24 cellular contexts compared by ENCODE assay signal in the genomic region with DNA sequence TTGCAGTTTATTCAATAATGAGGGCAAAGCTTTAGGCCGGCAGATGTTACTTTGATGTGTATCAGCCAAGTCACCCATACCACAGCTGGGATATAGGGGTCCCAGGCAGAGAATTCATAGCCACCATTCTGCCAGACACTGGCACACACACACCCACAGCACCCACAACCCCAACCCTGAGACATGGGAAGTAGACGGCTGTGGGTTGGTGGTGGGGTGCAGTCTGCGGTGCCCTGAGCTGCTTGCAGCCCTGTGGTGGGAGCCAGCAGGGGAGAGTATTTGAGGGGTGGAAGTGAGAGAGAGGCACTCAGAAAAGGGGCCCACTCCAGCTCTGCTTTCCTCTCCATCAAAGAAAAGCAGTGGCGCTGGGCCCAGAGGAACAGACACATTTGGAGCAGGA.
DNase-seq lines count a peak whose midpoint lies in the region; ATAC-seq and TF ChIP-seq lines count a peak whose summit lies in the region.
"Had no signal": no experiment of that assay in that cellular context is flagged by ENCODE, and none has a peak within 500 bp of the region (broad histone marks: within the 10 kb centered on the region; RNA-seq: fewer than 3 reads in every experiment).

No MANE protein-coding gene starts in this region.

- H3K27me3 ChIP-seq in DND-41 (ENCODE audit: insufficient read depth, low read length, poor library complexity) (no peaks in the 10 kb centered on the region), Loucy (ENCODE audit: insufficient read depth, low read length, poor library complexity, severe bottlenecking) (no peaks in the 10 kb centered on the region), trophoblast cell (ENCODE audit: insufficient read depth, low read length) (no peaks in the 10 kb centered on the region), lower lobe of right lung (ENCODE audit: low read depth) (no peaks in the 10 kb centered on the region)
- H3K27me3 ChIP-seq: ovary, right atrium auricular region, SJSA1, transverse colon had no signal

- TF ChIP-seq CTCF in DND-41 (IDR thresholded peaks at IDR 0.05; ENCODE audit: borderline replicate concordance, extremely low read depth, low read length, poor library complexity, severe bottlenecking), result no peak
- no peak for TF ChIP-seq CTCF in Loucy (conservative IDR thresholded peaks at IDR 0.05; ENCODE audit: low read length)
- TF ChIP-seq CTCF in lower lobe of right lung (IDR thresholded peaks at IDR 0.05), result no peak
- TF ChIP-seq CTCF in glutamatergic neuron (IDR thresholded peaks at IDR 0.05; ENCODE audit: partially characterized antibody, unreplicated experiment), result no peak

- ATAC-seq in DND-41 (ENCODE audit: insufficient read depth, low read depth) (peak; percentile 32; the same call in 2 of the 3 replicates), lower lobe of right lung (no peak)
- peak; percentile 49 for ATAC-seq in central memory CD8-positive, alpha-beta T cell (replicated peaks; ENCODE audit: extremely low read depth, poor library complexity, severe bottlenecking)
- ATAC-seq: HCT116, Panc1 had no signal

- H3K4me1 Mint-ChIP-seq in central memory CD8-positive, alpha-beta T cell, result peaks cover 23% of the 10 kb centered on the region
- peaks cover 3% of the 10 kb centered on the region for H3K4me1 Mint-ChIP-seq in glutamatergic neuron (ENCODE audit: low read depth, unreplicated experiment)

- peak overlapping the region; percentile 57 for H4K8ac ChIP-seq in trophoblast cell (ENCODE audit: low read depth, low read length)

- no peak overlapping the region for H4K12ac ChIP-seq in trophoblast cell (ENCODE audit: low read depth, low read length)

- H3K79me1 ChIP-seq in trophoblast cell (ENCODE audit: low read length), result peaks cover 29% of the 10 kb centered on the region

- peak overlapping the region; percentile 11 for H2AK5ac ChIP-seq in trophoblast cell (ENCODE audit: low read length)

- WGBS in trophoblast cell (ENCODE audit: extremely low coverage, insufficient coverage, insufficient read length), result no CpG with 5 or more reads among the region's 4 CpGs

- H3K4me2 ChIP-seq in DND-41 (ENCODE audit: insufficient read depth, low read length) (no peak overlapping the region), Loucy (ENCODE audit: low read depth, low read length, poor library complexity, severe bottlenecking) (peak overlapping the region; percentile 62), trophoblast cell (ENCODE audit: low read length) (no peak overlapping the region)

- H2BK12ac ChIP-seq in trophoblast cell (ENCODE audit: low read length), result peak overlapping the region; percentile 96

- H3K18ac ChIP-seq in trophoblast cell (ENCODE audit: low read length), result peak overlapping the region; percentile 94

- H4K91ac ChIP-seq in trophoblast cell (ENCODE audit: low read depth, low read length), result peak overlapping the region; percentile 27

- no peak overlapping the region for H3K27ac ChIP-seq in DND-41 (ENCODE audit: low read length)
- no peak overlapping the region for H3K27ac ChIP-seq in trophoblast cell (ENCODE audit: low read depth, low read length)
- H3K27ac ChIP-seq in lower lobe of right lung, result no peak overlapping the region
- H3K27ac ChIP-seq: ovary, right atrium auricular region had no signal

- no peaks in the 10 kb centered on the region for H3F3A ChIP-seq in Loucy (ENCODE audit: low read depth)

- H3K79me2 ChIP-seq in DND-41 (ENCODE audit: insufficient read depth, low read length), result no peaks in the 10 kb centered on the region
- peaks cover 4% of the 10 kb centered on the region; the same call in 1 of the 2 replicates for H3K79me2 ChIP-seq in Loucy (ENCODE audit: insufficient read depth, low read length)
- H3K79me2 ChIP-seq in trophoblast cell (ENCODE audit: control insufficient read depth, insufficient read depth, low read length, poor library complexity), result peaks cover 5% of the 10 kb centered on the region

- peak overlapping the region; percentile 76 for H3K14ac ChIP-seq in trophoblast cell (ENCODE audit: low read length)

- peak overlapping the region; percentile 2 for H3K4ac ChIP-seq in trophoblast cell (ENCODE audit: low read depth, low read length)

- no peaks in the 10 kb centered on the region for H3K9me3 Mint-ChIP-seq in central memory CD8-positive, alpha-beta T cell
- H3K9me3 Mint-ChIP-seq in glutamatergic neuron (ENCODE audit: unreplicated experiment), result no peaks in the 10 kb centered on the region

- no peaks in the 10 kb centered on the region for H3K36me3 ChIP-seq in DND-41 (ENCODE audit: insufficient read depth, low read length)
- H3K36me3 ChIP-seq in Loucy (ENCODE audit: insufficient read depth, low read length), result peaks cover 13% of the 10 kb centered on the region; the same call in 1 of the 2 replicates
- peaks cover 4 to 8% of the 10 kb centered on the region in 2 experiments for H3K36me3 ChIP-seq in trophoblast cell (ENCODE audit: control insufficient read depth in 1 of 2, insufficient read depth in 2 of 2, low read length in 2 of 2)
- H3K36me3 ChIP-seq in lower lobe of right lung, result peaks cover 21% of the 10 kb centered on the region
- H3K36me3 ChIP-seq: ovary, transverse colon had no signal

- H2BK120ac ChIP-seq in trophoblast cell (ENCODE audit: insufficient read depth, low read length, poor library complexity), result peak overlapping the region; percentile 91

- H3K9me3 ChIP-seq in DND-41 (ENCODE audit: insufficient read depth, low read length, severe bottlenecking) (no peaks in the 10 kb centered on the region), Loucy (ENCODE audit: insufficient read depth, low read depth, low read length) (no peaks in the 10 kb centered on the region), trophoblast cell (ENCODE audit: insufficient read depth, low read depth, low read length) (no peaks in the 10 kb centered on the region), lower lobe of right lung (no peaks in the 10 kb centered on the region)
- H3K9me3 ChIP-seq: ovary, right atrium auricular region, SJSA1, transverse colon had no signal

- H4K20me1 ChIP-seq in DND-41 (ENCODE audit: insufficient read depth, low read length), result peaks cover 6% of the 10 kb centered on the region
- no peaks in the 10 kb centered on the region for H4K20me1 ChIP-seq in Loucy (ENCODE audit: insufficient read depth, low read length, poor library complexity, severe bottlenecking)

- H3K4me1 ChIP-seq in DND-41 (ENCODE audit: insufficient read depth, low read length) (peaks cover 8% of the 10 kb centered on the region), Loucy (ENCODE audit: insufficient read depth, low read length, poor library complexity, severe bottlenecking) (peaks cover 33% of the 10 kb centered on the region), trophoblast cell (ENCODE audit: control insufficient read depth in 1 of 2, insufficient read depth in 2 of 2, low read length in 2 of 2) (peaks cover 31 to 41% of the 10 kb centered on the region in 2 experiments), lower lobe of right lung (peaks cover 57% of the 10 kb centered on the region)

- H3K9me2 ChIP-seq in Loucy (replicated peaks; ENCODE audit: low read depth, low read length), result no peaks in the 10 kb centered on the region

- H3K36me3 Mint-ChIP-seq in central memory CD8-positive, alpha-beta T cell (ENCODE audit: insufficient read depth), result peaks cover 5% of the 10 kb centered on the region
- H3K36me3 Mint-ChIP-seq in glutamatergic neuron (ENCODE audit: unreplicated experiment), result no peaks in the 10 kb centered on the region

- peak overlapping the region; percentile 49 for H2BK5ac ChIP-seq in trophoblast cell (ENCODE audit: low read depth, low read length, poor library complexity)

- no peak overlapping the region for H2AFZ ChIP-seq in DND-41 (ENCODE audit: low read depth, low read length)
- H2AFZ ChIP-seq in Loucy (ENCODE audit: low read length), result no peak overlapping the region
- no peak overlapping the region for H2AFZ ChIP-seq in trophoblast cell (ENCODE audit: insufficient read depth, low read length, poor library complexity)

- H3K27me3 Mint-ChIP-seq in central memory CD8-positive, alpha-beta T cell, result no peaks in the 10 kb centered on the region
- H3K27me3 Mint-ChIP-seq in glutamatergic neuron (ENCODE audit: unreplicated experiment), result peaks cover 7% of the 10 kb centered on the region
- H3K27me3 Mint-ChIP-seq: CD4-positive, CD25-positive, alpha-beta regulatory T cell had no signal

- no peak overlapping the region for H3K23ac ChIP-seq in trophoblast cell (ENCODE audit: low read length)

- intact Hi-C loops in lower lobe of right lung (cut with DNase I), result no loop called here

- no peak overlapping the region for H3K4me3 Mint-ChIP-seq in central memory CD8-positive, alpha-beta T cell
- no peak overlapping the region for H3K4me3 Mint-ChIP-seq in glutamatergic neuron (ENCODE audit: unreplicated experiment)
- H3K4me3 Mint-ChIP-seq: CD4-positive, CD25-positive, alpha-beta regulatory T cell had no signal

- H3K27ac Mint-ChIP-seq in central memory CD8-positive, alpha-beta T cell (ENCODE audit: low read depth), result peak overlapping the region; percentile 52
- no peak overlapping the region for H3K27ac Mint-ChIP-seq in glutamatergic neuron (ENCODE audit: unreplicated experiment)

- H3K9ac ChIP-seq in DND-41 (ENCODE audit: low read depth, low read length) (no peak overlapping the region), Loucy (ENCODE audit: low read depth, low read length, poor library complexity, severe bottlenecking) (peak overlapping the region; percentile 10), trophoblast cell (ENCODE audit: low read length) (peak overlapping the region; percentile 8)

- H3K4me3 ChIP-seq in DND-41 (ENCODE audit: low read depth in 1 of 2, low read length in 2 of 2) (no peak overlapping the region), Loucy (ENCODE audit: low read length, poor library complexity, severe bottlenecking) (peak overlapping the region; percentile 27), trophoblast cell (ENCODE audit: low read depth, low read length) (no peak overlapping the region), lower lobe of right lung (no peak overlapping the region)
- H3K4me3 ChIP-seq: ovary, right atrium auricular region, SJSA1, transverse colon had no signal

- no peak for DNase-seq in DND-41
- no peak for DNase-seq in central memory CD8-positive, alpha-beta T cell (ENCODE audit: low spot score in 2 of 2)
- no peak for DNase-seq in trophoblast cell
- no peak for DNase-seq in inferior parietal cortex (ENCODE audit: extremely low spot score)
- no peak for DNase-seq in lower lobe of right lung
- no peak for DNase-seq in glutamatergic neuron
- DNase-seq: activated CD8-positive, alpha-beta memory T cell treated with anti-CD3 and anti-CD28 coated beads for 24 hours; activated naive CD4-positive, alpha-beta T cell treated with Interleukin-2 at 50 U/mL for 16 hours; activated T-cell treated with anti-CD3 and anti-CD28 coated beads, Interleukin-2, amount 50 U/mL, for 48 hours; anterior cingulate cortex; CD4-positive, CD25-positive, alpha-beta regulatory T cell; dermis blood vessel endothelial cell; DMS 273 treated with DMSO at 0.1 percent for 48 hours; mesenchymal stem cell; NCI-H2081 treated with DMSO at 0.1 percent for 48 hours; NCI-H446 treated with DMSO at 0.1 percent for 48 hours; ovary; T-helper 1 cell; transverse colon had no signal

Comparison
In these comparisons a context has a peak if more than half of its experiments do, and no peak if none do; other contexts are left out.
1. ATAC-seq: peak in DND-41 (single experiment) and central memory CD8-positive, alpha-beta T cell (single experiment); none in lower lobe of right lung (0 of 2).